In the genomic region with DNA sequence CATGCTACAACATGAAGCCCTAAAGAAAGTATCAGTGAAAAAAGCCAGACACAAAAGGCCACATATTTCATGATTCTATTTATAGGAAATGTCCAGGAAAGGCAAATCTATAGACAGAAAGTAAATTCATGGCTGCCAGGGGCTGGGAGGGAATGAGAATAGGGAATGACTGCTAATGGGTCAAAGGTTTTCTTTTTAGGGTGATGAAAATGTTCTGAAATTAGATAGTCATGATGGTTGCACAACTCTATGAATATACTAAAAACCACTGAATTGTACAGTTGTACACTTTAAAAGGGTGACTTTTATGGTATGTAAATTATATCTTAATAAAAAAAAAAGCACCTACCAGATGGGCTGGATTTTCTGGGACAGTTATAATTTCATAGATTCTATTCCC, we compare ENCODE assay signal across 19 cellular contexts.
"Had no signal": no experiment of that assay in that cellular context is flagged by ENCODE, and none has a peak within 500 bp of the region (broad histone marks: within the 10 kb centered on the region; RNA-seq: fewer than 3 reads in every experiment).

No MANE protein-coding gene starts in this region.

- H3K27ac Mint-ChIP-seq: memory B cell, natural killer cell had no signal

- H3K4me3 Mint-ChIP-seq: memory B cell, natural killer cell had no signal

- H3K4me2 ChIP-seq: smooth muscle cell had no signal

- H3K9me3 Mint-ChIP-seq: memory B cell, natural killer cell had no signal

- ATAC-seq: activated CD4-positive, CD25-positive, alpha-beta regulatory T cell treated with anti-CD3 and anti-CD28 coated beads, Interleukin-2, amount 50 U/mL, for 24 hours; natural killer cell had no signal

- H3K36me3 Mint-ChIP-seq: memory B cell, natural killer cell had no signal

- H3K36me3 ChIP-seq: left ventricle myocardium inferior, right atrium auricular region had no signal

- H3K27me3 ChIP-seq: right atrium auricular region had no signal

- H3K27ac ChIP-seq: left ventricle myocardium inferior, right atrium auricular region, SK-N-MC had no signal

- DNase-seq: activated CD4-positive, alpha-beta T cell treated with anti-CD3 and anti-CD28 coated beads, Interleukin-2, amount 50 U/mL, for 1 hour; activated naive CD4-positive, alpha-beta T cell treated with anti-CD3 and anti-CD28 coated beads, Interleukin-2, amount 50 U/mL, for 16 hours; caudate nucleus; glutamatergic neuron; hypothalamus; kidney; left ventricle myocardium inferior; natural killer cell; nucleus accumbens; stimulated activated CD4-positive, alpha-beta T cell treated with anti-CD3 and anti-CD28 coated beads, Interleukin-4, amount 100 ng/mL, for 4 hours; stimulated activated CD8-positive, alpha-beta memory T cell treated with anti-CD3 and anti-CD28 coated beads, Interleukin-4, amount 100 ng/mL, for 48 hours; stimulated activated naive CD4-positive, alpha-beta T cell treated with Interleukin-2 at 50 U/mL for 16 hours; trophoblast cell had no signal

- H3K9me3 ChIP-seq: left ventricle myocardium inferior, right atrium auricular region had no signal

- H3K4me3 ChIP-seq: coronary artery, left ventricle myocardium inferior, right atrium auricular region, SK-N-MC, smooth muscle cell had no signal
